23 cellular contexts compared by ENCODE assay signal in genomic region chr14:34522496-34522895, GRCh38.
"Had no signal": no experiment of that assay in that cellular context is flagged by ENCODE, and none has a peak within 500 bp of the region (broad histone marks: within the 10 kb centered on the region; RNA-seq: fewer than 3 reads in every experiment).

No MANE protein-coding gene starts in this region.

- H3K4me1 ChIP-seq: adrenal gland, thyroid gland had no signal

- H3K4me3 Mint-ChIP-seq: activated CD4-positive, alpha-beta T cell treated with anti-CD3 and anti-CD28 coated beads, Interleukin-2, amount 10 ng/mL, durations not matched to agents 24 days and 14 days; activated CD8-positive, alpha-beta T cell treated with anti-CD3 and anti-CD28 coated beads, Interleukin-2, amount 10 ng/mL, durations not matched to agents 7 days and 5 days; activated T-cell treated with anti-CD3 and anti-CD28 coated beads, Interleukin-2, amount 50 U/mL, for 24 hours; dendritic cell treated with granulocyte-macrophage colony-stimulating factor and Interleukin-4, amounts not matched to agents 40 ng/mL and 50 ng/mL, for 4 days; immature natural killer cell; natural killer cell; stimulated activated memory B cell treated with anti-CD40 and anti-IgM and Interleukin-4, amounts not matched to agents 10 μg/mL and 1 μg/mL and 100 μg/mL, for 72 hours; T-cell had no signal

- H3K27me3 ChIP-seq: adrenal gland, ovary, thyroid gland had no signal

- H3K27me3 Mint-ChIP-seq: activated CD4-positive, alpha-beta T cell treated with anti-CD3 and anti-CD28 coated beads, Interleukin-2, amount 10 ng/mL, durations not matched to agents 24 days and 14 days; activated T-cell treated with anti-CD3 and anti-CD28 coated beads, Interleukin-2, amount 50 U/mL, for 24 hours; dendritic cell treated with granulocyte-macrophage colony-stimulating factor and Interleukin-4, amounts not matched to agents 40 ng/mL and 50 ng/mL, for 4 days; stimulated activated memory B cell treated with anti-CD40 and anti-IgM and Interleukin-4, amounts not matched to agents 10 μg/mL and 1 μg/mL and 100 μg/mL, for 72 hours; T-cell had no signal

- ATAC-seq: activated CD8-positive, alpha-beta T cell treated with anti-CD3 and anti-CD28 coated beads, Interleukin-2, amount 10 ng/mL, durations not matched to agents 7 days and 5 days; left ventricle myocardium superior; natural killer cell; sciatic nerve; stimulated activated memory B cell treated with anti-CD40 and anti-IgM and Interleukin-4, amounts not matched to agents 10 μg/mL and 1 μg/mL and 100 μg/mL, for 72 hours; T-cell had no signal

- H3K36me3 ChIP-seq: ovary had no signal

- FAIRE-seq: astrocyte, bronchial epithelial cell had no signal

- DNase-seq: activated CD4-positive, alpha-beta T cell treated with anti-CD3 and anti-CD28 coated beads, Interleukin-2, amount 10 ng/mL, durations not matched to agents 24 days and 14 days; activated CD4-positive, CD25-positive, alpha-beta regulatory T cell; activated CD8-positive, alpha-beta T cell treated with anti-CD3 and anti-CD28 coated beads, Interleukin-2, amount 10 ng/mL, durations not matched to agents 7 days and 5 days; activated naive CD4-positive, alpha-beta T cell treated with anti-CD3 and anti-CD28 coated beads, Interleukin-2, amount 50 U/mL, for 16 hours; activated T-cell treated with anti-CD3 and anti-CD28 coated beads, Interleukin-2, amount 50 U/mL, for 24 hours; adrenal gland; cerebellar nuclear complex; effector memory CD4-positive, alpha-beta T cell; immature natural killer cell; kidney glomerular epithelial cell; left ventricle myocardium superior; mesenchymal stem cell; natural killer cell; ovary; stimulated activated CD4-positive, alpha-beta T cell treated with anti-CD3 and anti-CD28 coated beads, Interleukin-4, amount 100 ng/mL, for 4 hours; T-cell; T-helper 9 cell; thyroid gland had no signal

- H3K9me3 ChIP-seq: adrenal gland, ovary, thyroid gland had no signal

- H3K9me3 Mint-ChIP-seq: activated CD4-positive, alpha-beta T cell treated with anti-CD3 and anti-CD28 coated beads, Interleukin-2, amount 10 ng/mL, durations not matched to agents 24 days and 14 days; activated T-cell treated with anti-CD3 and anti-CD28 coated beads, Interleukin-2, amount 50 U/mL, for 24 hours; dendritic cell treated with granulocyte-macrophage colony-stimulating factor and Interleukin-4, amounts not matched to agents 40 ng/mL and 50 ng/mL, for 4 days; immature natural killer cell; natural killer cell; stimulated activated memory B cell treated with anti-CD40 and anti-IgM and Interleukin-4, amounts not matched to agents 10 μg/mL and 1 μg/mL and 100 μg/mL, for 72 hours; T-cell had no signal

- H3K4me1 Mint-ChIP-seq: activated CD4-positive, alpha-beta T cell treated with anti-CD3 and anti-CD28 coated beads, Interleukin-2, amount 10 ng/mL, durations not matched to agents 24 days and 14 days; immature natural killer cell; natural killer cell; stimulated activated memory B cell treated with anti-CD40 and anti-IgM and Interleukin-4, amounts not matched to agents 10 μg/mL and 1 μg/mL and 100 μg/mL, for 72 hours had no signal

- H3K27ac Mint-ChIP-seq: activated CD4-positive, alpha-beta T cell treated with anti-CD3 and anti-CD28 coated beads, Interleukin-2, amount 10 ng/mL, durations not matched to agents 24 days and 14 days; activated CD8-positive, alpha-beta T cell treated with anti-CD3 and anti-CD28 coated beads, Interleukin-2, amount 10 ng/mL, durations not matched to agents 7 days and 5 days; activated T-cell treated with anti-CD3 and anti-CD28 coated beads, Interleukin-2, amount 50 U/mL, for 24 hours; dendritic cell treated with granulocyte-macrophage colony-stimulating factor and Interleukin-4, amounts not matched to agents 40 ng/mL and 50 ng/mL, for 4 days; natural killer cell; stimulated activated memory B cell treated with anti-CD40 and anti-IgM and Interleukin-4, amounts not matched to agents 10 μg/mL and 1 μg/mL and 100 μg/mL, for 72 hours had no signal

- H3K4me3 ChIP-seq: adrenal gland, ovary, thyroid gland had no signal

- H3K27ac ChIP-seq: adrenal gland, ovary, thyroid gland had no signal
